Comparison of ENCODE assay signal across 23 cellular contexts in the genomic region with DNA sequence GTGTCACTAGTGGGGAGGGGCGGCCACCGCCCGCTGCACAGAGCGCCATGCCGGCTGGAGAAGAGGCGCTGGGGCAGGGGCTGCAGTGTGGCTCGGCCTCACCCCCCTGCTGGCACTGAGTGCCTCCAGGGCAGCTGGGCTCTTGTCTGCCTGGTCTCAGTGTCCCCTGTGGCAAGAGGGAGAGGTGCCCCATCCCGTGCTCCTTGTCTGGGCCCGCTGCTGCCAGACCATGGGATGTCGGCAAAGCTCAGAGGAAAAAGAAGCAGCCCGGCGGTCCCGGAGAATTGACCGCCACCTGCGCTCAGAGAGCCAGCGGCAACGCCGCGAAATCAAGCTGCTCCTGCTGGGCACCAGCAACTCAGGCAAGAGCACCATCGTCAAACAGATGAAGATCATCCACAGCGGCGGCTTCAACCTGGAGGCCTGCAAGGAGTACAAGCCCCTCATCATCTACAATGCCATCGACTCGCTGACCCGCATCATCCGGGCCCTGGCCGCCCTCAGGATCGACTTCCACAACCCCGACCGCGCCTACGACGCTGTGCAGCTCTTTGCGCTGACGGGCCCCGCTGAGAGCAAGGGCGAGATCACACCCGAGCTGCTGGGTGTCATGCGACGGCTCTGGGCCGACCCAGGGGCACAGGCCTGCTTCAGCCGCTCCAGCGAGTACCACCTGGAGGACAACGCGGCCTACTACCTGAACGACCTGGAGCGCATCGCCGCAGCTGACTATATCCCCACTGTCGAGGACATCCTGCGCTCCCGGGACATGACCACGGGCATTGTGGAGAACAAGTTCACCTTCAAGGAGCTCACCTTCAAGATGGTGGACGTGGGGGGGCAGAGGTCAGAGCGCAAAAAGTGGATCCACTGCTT. TPM values are rescaled to one million over a fixed set of nuclear protein-coding genes. Genes with fewer than 3 reads are reported as not detected.
"Had no signal": no experiment of that assay in that cellular context is flagged by ENCODE, and none has a peak within 500 bp of the region (broad histone marks: within the 10 kb centered on the region; RNA-seq: fewer than 3 reads in every experiment).

No MANE protein-coding gene starts in this region.

- DNase-seq: dermis blood vessel endothelial cell; effector memory CD8-positive, alpha-beta T cell; immature natural killer cell; islet precursor cell; kidney glomerular epithelial cell; left ventricle myocardium superior; lower lobe of right lung; naive thymus-derived CD8-positive, alpha-beta T cell; right cardiac atrium; sigmoid colon; spleen; stimulated activated CD4-positive, alpha-beta T cell treated with anti-CD3 and anti-CD28 coated beads, Interleukin-4, amount 100 ng/mL, for 4 hours; stimulated activated naive CD8-positive, alpha-beta T cell treated with anti-CD3 and anti-CD28 coated beads, Interleukin-15, Interleukin-2, amounts not matched to agents 100 U/mL and 50 U/mL, for 24 hours had no signal

- H3K9me3 Mint-ChIP-seq: effector memory CD8-positive, alpha-beta T cell; immature natural killer cell; naive thymus-derived CD8-positive, alpha-beta T cell; neural crest cell; stimulated activated memory B cell treated with anti-CD40 and anti-IgM and Interleukin-4, amounts not matched to agents 10 μg/mL and 1 μg/mL and 100 μg/mL, for 72 hours had no signal

- ATAC-seq: effector memory CD8-positive, alpha-beta T cell; left ventricle myocardium superior; lower lobe of right lung; naive thymus-derived CD8-positive, alpha-beta T cell; right cardiac atrium; stimulated activated memory B cell treated with anti-CD40 and anti-IgM and Interleukin-4, amounts not matched to agents 10 μg/mL and 1 μg/mL and 100 μg/mL, for 72 hours; stimulated activated naive CD8-positive, alpha-beta T cell treated with anti-CD3 and anti-CD28 coated beads, Interleukin-15, Interleukin-2, amounts not matched to agents 100 U/mL and 50 U/mL, for 24 hours had no signal

- H3K9me3 ChIP-seq: lower lobe of right lung, prostate gland, sigmoid colon, spleen, thoracic aorta, tibial nerve, upper lobe of left lung had no signal

- H3K27ac ChIP-seq: coronary artery, lower lobe of right lung, prostate gland, sigmoid colon, spleen, thoracic aorta, upper lobe of left lung had no signal

- H3K27me3 Mint-ChIP-seq: effector memory CD8-positive, alpha-beta T cell; naive thymus-derived CD8-positive, alpha-beta T cell; stimulated activated memory B cell treated with anti-CD40 and anti-IgM and Interleukin-4, amounts not matched to agents 10 μg/mL and 1 μg/mL and 100 μg/mL, for 72 hours had no signal

- H3K36me3 ChIP-seq: lower lobe of right lung, prostate gland, thoracic aorta, upper lobe of left lung had no signal

- H3K27ac Mint-ChIP-seq: stimulated activated memory B cell treated with anti-CD40 and anti-IgM and Interleukin-4, amounts not matched to agents 10 μg/mL and 1 μg/mL and 100 μg/mL, for 72 hours had no signal

- H3K36me3 Mint-ChIP-seq: immature natural killer cell; naive thymus-derived CD8-positive, alpha-beta T cell; stimulated activated memory B cell treated with anti-CD40 and anti-IgM and Interleukin-4, amounts not matched to agents 10 μg/mL and 1 μg/mL and 100 μg/mL, for 72 hours had no signal

- H3K4me3 ChIP-seq: coronary artery, lower lobe of right lung, prostate gland, sigmoid colon, spleen, thoracic aorta, tibial nerve, upper lobe of left lung had no signal

- H3K4me1 Mint-ChIP-seq: immature natural killer cell; naive thymus-derived CD8-positive, alpha-beta T cell; stimulated activated memory B cell treated with anti-CD40 and anti-IgM and Interleukin-4, amounts not matched to agents 10 μg/mL and 1 μg/mL and 100 μg/mL, for 72 hours had no signal

- H3K27me3 ChIP-seq: sigmoid colon, spleen, tibial nerve, upper lobe of left lung had no signal

- H3K4me3 Mint-ChIP-seq: effector memory CD8-positive, alpha-beta T cell; immature natural killer cell; naive thymus-derived CD8-positive, alpha-beta T cell; neural crest cell; stimulated activated memory B cell treated with anti-CD40 and anti-IgM and Interleukin-4, amounts not matched to agents 10 μg/mL and 1 μg/mL and 100 μg/mL, for 72 hours had no signal

RNA-seq across cellular contexts. Expression of a gene that starts 46.1 kb away (rescaled TPM):
- total RNA-seq: left ventricle myocardium superior, mesenteric fat pad, myocyte, osteocyte, right cardiac atrium had no signal
